In the genomic region with DNA sequence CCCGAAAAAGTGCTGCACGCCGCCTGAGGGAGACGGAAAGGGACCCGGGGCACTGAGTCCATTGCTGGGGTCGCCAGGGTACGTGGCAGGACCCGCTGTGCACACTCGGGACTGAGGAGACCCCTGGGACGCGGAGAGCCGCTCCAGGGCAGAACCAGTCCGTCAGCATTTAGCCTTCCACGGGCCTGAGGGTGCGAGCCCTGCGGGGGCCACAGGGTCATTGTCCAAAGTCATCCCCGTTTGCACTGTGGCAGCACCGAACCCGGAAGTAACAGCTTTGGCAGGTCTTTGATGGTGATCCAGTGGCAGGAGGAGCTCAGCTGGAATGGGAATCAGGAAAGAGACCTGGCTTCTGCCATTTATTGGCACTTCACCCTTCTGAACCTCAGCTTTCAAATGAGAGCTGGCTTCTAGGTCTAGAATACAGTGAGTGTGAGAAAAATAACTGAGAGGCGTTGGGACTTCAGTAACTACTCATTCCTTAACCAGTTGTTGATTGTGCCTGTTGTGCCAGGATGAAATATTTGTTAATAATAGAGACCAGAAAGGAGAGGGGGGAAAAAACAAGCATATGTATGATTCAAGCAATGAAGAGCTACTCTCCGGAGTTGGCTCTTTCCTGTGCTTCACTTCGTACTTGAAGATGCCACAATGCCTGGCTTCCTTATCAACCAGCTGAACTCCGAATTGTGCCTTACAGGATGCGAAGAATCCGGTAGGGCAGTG, we compare ENCODE assay signal across 8 cellular contexts. TPM values are rescaled to one million over a fixed set of nuclear protein-coding genes. Genes with fewer than 3 reads are reported as not detected.
DNase-seq lines count a peak whose midpoint lies in the region; ATAC-seq, FAIRE-seq and TF ChIP-seq lines count a peak whose summit lies in the region.

No MANE protein-coding gene starts in this region.

- intact Hi-C loops in CD14-positive monocyte (cut with micrococcal nuclease) = loop anchor here (1.0 to 5.0 kb wide), 4 partner anchors 33 to 78 kb away; no protein-coding TSS in a partner anchor
- intact Hi-C loops in gastrocnemius medialis (cut with DNase I; ENCODE audit: low total_unique reads) = loop anchor here (5.0 to 10.0 kb wide), 4 partner anchors 67 to 895 kb away; a partner anchor contains a TSS

- no peaks in the 10 kb centered on the region for H3K36me3 ChIP-seq in bronchial epithelial cell (ENCODE audit: control insufficient read depth, insufficient read depth, low read length)
- no peaks in the 10 kb centered on the region for H3K36me3 ChIP-seq in iPS-15b (ENCODE audit: control insufficient read depth, insufficient read depth, low read length)
- H3K36me3 ChIP-seq in gastrocnemius medialis = no peaks in the 10 kb centered on the region

- peak; percentile 31 for ATAC-seq in GM19351 (IDR thresholded peaks at IDR 0.05; ENCODE audit: unreplicated experiment)
- peak; percentile 41 for ATAC-seq in SK-N-SH treated with all-trans-retinoic acid at 6 μM for 48 hours
- peak; percentile 61 to 64 for ATAC-seq in gastrocnemius medialis

- H3K9me3 Mint-ChIP-seq in CD14-positive monocyte = peaks cover 0 to 2% (median 0%) of the 10 kb centered on the region in 7 donors

- peak overlapping the region; percentile 82 for H3K9ac ChIP-seq in iPS-15b (ENCODE audit: low read depth, low read length)

- peak; percentile 56 for DNase-seq in CD14-positive monocyte (ENCODE audit: low spot score)
- peak; percentile 81 for DNase-seq in HT-29 (ENCODE audit: low spot score)
- DNase-seq in bronchial epithelial cell (ENCODE audit: low read depth) = peak; percentile 29
- DNase-seq in gastrocnemius medialis = peak; percentile 58 to 67
- no peak for DNase-seq in GM19240 (ENCODE audit: insufficient read length, low spot score)

- H3K9me3 ChIP-seq in iPS-15b (ENCODE audit: control insufficient read depth, insufficient read depth, low read length) (no peaks in the 10 kb centered on the region), gastrocnemius medialis (no peaks in the 10 kb centered on the region)

- H3K4me1 Mint-ChIP-seq in CD14-positive monocyte = peaks cover 35% of the 10 kb centered on the region

- TF ChIP-seq POLR2A in gastrocnemius medialis (IDR thresholded peaks at IDR 0.05) = no peak

- FAIRE-seq in bronchial epithelial cell (lab: Jason Lieb, UNC) = no peak

- H3K4me1 ChIP-seq in iPS-15b (ENCODE audit: control insufficient read depth, insufficient read depth, low read length) (peaks cover 10% of the 10 kb centered on the region), gastrocnemius medialis (peaks cover 25 to 33% of the 10 kb centered on the region in 2 donors)

- H3K27me3 ChIP-seq in bronchial epithelial cell (ENCODE audit: control insufficient read depth, insufficient read depth, low read length) (no peaks in the 10 kb centered on the region), iPS-15b (ENCODE audit: control insufficient read depth, insufficient read depth, low read length) (no peaks in the 10 kb centered on the region), gastrocnemius medialis (no peaks in the 10 kb centered on the region)

- peak overlapping the region; percentile 91 to 95 for H3K4me3 Mint-ChIP-seq in CD14-positive monocyte

- in situ Hi-C loops in gastrocnemius medialis (cut with MboI; ENCODE audit: low sequenced_read_pairs in 4 of 4) = no loop called here

- no peaks in the 10 kb centered on the region for H3K36me3 Mint-ChIP-seq in CD14-positive monocyte

- H3K27ac ChIP-seq in gastrocnemius medialis = peak overlapping the region; percentile 98

- peaks cover 0 to 7% (median 4%) of the 10 kb centered on the region in 3 donors for H3K27me3 Mint-ChIP-seq in CD14-positive monocyte (ENCODE audit: low read depth in 3 of 3)

- peak overlapping the region; percentile 84 for H3K4me3 ChIP-seq in bronchial epithelial cell (ENCODE audit: low read depth, low read length)
- peak overlapping the region; percentile 84 for H3K4me3 ChIP-seq in iPS-15b (ENCODE audit: low read depth, low read length)
- peak overlapping the region; percentile 88 to 98 (median 90) for H3K4me3 ChIP-seq in gastrocnemius medialis

- peak overlapping the region; percentile 86 to 93 (median 92) for H3K27ac Mint-ChIP-seq in CD14-positive monocyte

- TF ChIP-seq CTCF in CD14-positive monocyte (IDR thresholded peaks at IDR 0.05) (no peak), bronchial epithelial cell (IDR thresholded peaks at IDR 0.05; ENCODE audit: insufficient read depth, low read length, severe bottlenecking) (no peak), gastrocnemius medialis (IDR thresholded peaks at IDR 0.05 in 4 of 5, conservative IDR thresholded peaks at IDR 0.05 in 1 of 5) (no peak)

TF ChIP-seq in SK-N-SH treated with all-trans-retinoic acid at 6 μM for 48 hours, 23 proteins besides CTCF, POLR2A, EP300 and RAD21:
- TF ChIP-seq CSDC2 (CRISPR knock-in tag; IDR thresholded peaks at IDR 0.05) = no peak
- TF ChIP-seq SNAI2 (CRISPR knock-in tag; IDR thresholded peaks at IDR 0.05) = no peak
- TF ChIP-seq ZC3H10 (CRISPR knock-in tag; IDR thresholded peaks at IDR 0.05) = no peak
- no peak for TF ChIP-seq BACH2 (CRISPR knock-in tag; IDR thresholded peaks at IDR 0.05; ENCODE audit: borderline replicate concordance)
- TF ChIP-seq, protein P1, sequence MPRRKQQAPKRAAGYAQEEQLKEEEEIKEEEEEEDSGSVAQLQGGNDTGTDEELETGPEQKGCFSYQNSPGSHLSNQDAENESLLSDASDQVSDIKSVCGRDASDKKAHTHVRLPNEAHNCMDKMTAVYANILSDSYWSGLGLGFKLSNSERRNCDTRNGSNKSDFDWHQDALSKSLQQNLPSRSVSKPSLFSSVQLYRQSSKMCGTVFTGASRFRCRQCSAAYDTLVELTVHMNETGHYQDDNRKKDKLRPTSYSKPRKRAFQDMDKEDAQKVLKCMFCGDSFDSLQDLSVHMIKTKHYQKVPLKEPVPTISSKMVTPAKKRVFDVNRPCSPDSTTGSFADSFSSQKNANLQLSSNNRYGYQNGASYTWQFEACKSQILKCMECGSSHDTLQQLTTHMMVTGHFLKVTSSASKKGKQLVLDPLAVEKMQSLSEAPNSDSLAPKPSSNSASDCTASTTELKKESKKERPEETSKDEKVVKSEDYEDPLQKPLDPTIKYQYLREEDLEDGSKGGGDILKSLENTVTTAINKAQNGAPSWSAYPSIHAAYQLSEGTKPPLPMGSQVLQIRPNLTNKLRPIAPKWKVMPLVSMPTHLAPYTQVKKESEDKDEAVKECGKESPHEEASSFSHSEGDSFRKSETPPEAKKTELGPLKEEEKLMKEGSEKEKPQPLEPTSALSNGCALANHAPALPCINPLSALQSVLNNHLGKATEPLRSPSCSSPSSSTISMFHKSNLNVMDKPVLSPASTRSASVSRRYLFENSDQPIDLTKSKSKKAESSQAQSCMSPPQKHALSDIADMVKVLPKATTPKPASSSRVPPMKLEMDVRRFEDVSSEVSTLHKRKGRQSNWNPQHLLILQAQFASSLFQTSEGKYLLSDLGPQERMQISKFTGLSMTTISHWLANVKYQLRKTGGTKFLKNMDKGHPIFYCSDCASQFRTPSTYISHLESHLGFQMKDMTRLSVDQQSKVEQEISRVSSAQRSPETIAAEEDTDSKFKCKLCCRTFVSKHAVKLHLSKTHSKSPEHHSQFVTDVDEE (CRISPR knock-in tag; IDR thresholded peaks at IDR 0.05) = no peak
- TF ChIP-seq ZNF565 (CRISPR knock-in tag; conservative IDR thresholded peaks at IDR 0.05; ENCODE audit: low read depth) = no peak

RNA-seq across cellular contexts. Expression of a gene that starts 0.8 kb away (rescaled TPM):
- polyA plus RNA-seq in CD14-positive monocyte = 1 to 10 TPM; 3.2 to 4.7 TPM
- total RNA-seq in HT-29 (2014; rRNA removed; shearing (Covaris generic)) = 24.5 and 27.2 TPM in 2 replicates
- 30.3 and 31.0 TPM in 2 replicates for total RNA-seq in bronchial epithelial cell
- 10 to 100 TPM; 17.0 to 34.3 (median 21.6) TPM for total RNA-seq in gastrocnemius medialis
